ENCODE assay signal across 26 cellular contexts in genomic region chr4:34633216-34633615, GRCh38.
"Had no signal": no experiment of that assay in that cellular context is flagged by ENCODE, and none has a peak within 500 bp of the region (broad histone marks: within the 10 kb centered on the region; RNA-seq: fewer than 3 reads in every experiment).

No MANE protein-coding gene starts in this region.

- H3K27me3 Mint-ChIP-seq: naive B cell; natural killer cell treated with Interleukin-12 subunit alpha and Interleukin-12 subunit beta and Interleukin-15 and Interleukin-18, amount 100 ng/mL, for 72 hours; progenitor cell of endocrine pancreas; stimulated activated memory B cell treated with anti-CD40 and anti-IgM and Interleukin-4, amounts not matched to agents 10 μg/mL and 1 μg/mL and 100 μg/mL, for 72 hours; stimulated activated naive CD8-positive, alpha-beta T cell treated with anti-CD3 and anti-CD28 coated beads, Interleukin-15, Interleukin-2, amounts not matched to agents 100 ng/mL and 50 ng/mL, for 24 hours had no signal

- ATAC-seq: gastrocnemius medialis; left cardiac atrium; left lung; mucosa of descending colon; natural killer cell treated with Interleukin-12 subunit alpha and Interleukin-12 subunit beta and Interleukin-15 and Interleukin-18, amount 100 ng/mL, for 72 hours; sciatic nerve; stimulated activated memory B cell treated with anti-CD40 and anti-IgM and Interleukin-4, amounts not matched to agents 10 μg/mL and 1 μg/mL and 100 μg/mL, for 72 hours had no signal

- H3K9me3 ChIP-seq: gastrocnemius medialis, neutrophil, thyroid gland, vagina had no signal

- DNase-seq: dermis blood vessel endothelial cell; effector memory CD4-positive, alpha-beta T cell; gastrocnemius medialis; head of caudate nucleus; kidney; left cardiac atrium; left lung; mesenchymal stem cell; mucosa of descending colon; naive B cell; stimulated activated CD4-positive, alpha-beta T cell treated with anti-CD3 and anti-CD28 coated beads, Interleukin-2, amount 100 ng/mL, for 24 hours; stimulated activated CD4-positive, alpha-beta T cell treated with anti-CD3 and anti-CD28 coated beads, Interleukin-4, amount 100 ng/mL, for 4 hours; thyroid gland; trophoblast cell had no signal

- H3K4me1 Mint-ChIP-seq: naive B cell; stimulated activated memory B cell treated with anti-CD40 and anti-IgM and Interleukin-4, amounts not matched to agents 10 μg/mL and 1 μg/mL and 100 μg/mL, for 72 hours had no signal

- H3K36me3 Mint-ChIP-seq: naive B cell; natural killer cell treated with Interleukin-12 subunit alpha and Interleukin-12 subunit beta and Interleukin-15 and Interleukin-18, amount 100 ng/mL, for 72 hours; stimulated activated memory B cell treated with anti-CD40 and anti-IgM and Interleukin-4, amounts not matched to agents 10 μg/mL and 1 μg/mL and 100 μg/mL, for 72 hours had no signal

- H3K4me3 ChIP-seq: coronary artery, esophagus muscularis mucosa, gastrocnemius medialis, left lung, mucosa of descending colon, right atrium auricular region, thyroid gland, vagina had no signal

- H3K4me3 Mint-ChIP-seq: mesothelial cell of epicardium; naive B cell; natural killer cell treated with Interleukin-12 subunit alpha and Interleukin-12 subunit beta and Interleukin-15 and Interleukin-18, amount 100 ng/mL, for 72 hours; neural crest cell; stimulated activated memory B cell treated with anti-CD40 and anti-IgM and Interleukin-4, amounts not matched to agents 10 μg/mL and 1 μg/mL and 100 μg/mL, for 72 hours; stimulated activated naive CD8-positive, alpha-beta T cell treated with anti-CD3 and anti-CD28 coated beads, Interleukin-15, Interleukin-2, amounts not matched to agents 100 ng/mL and 50 ng/mL, for 24 hours had no signal

- H3K27ac Mint-ChIP-seq: mesothelial cell of epicardium; naive B cell; natural killer cell treated with Interleukin-12 subunit alpha and Interleukin-12 subunit beta and Interleukin-15 and Interleukin-18, amount 100 ng/mL, for 72 hours; progenitor cell of endocrine pancreas; stimulated activated memory B cell treated with anti-CD40 and anti-IgM and Interleukin-4, amounts not matched to agents 10 μg/mL and 1 μg/mL and 100 μg/mL, for 72 hours; stimulated activated naive CD8-positive, alpha-beta T cell treated with anti-CD3 and anti-CD28 coated beads, Interleukin-15, Interleukin-2, amounts not matched to agents 100 ng/mL and 50 ng/mL, for 24 hours had no signal
